In genomic region chr1:64242895-64243756, GRCh38 we compare ENCODE assay signal across 8 cellular contexts. TPM values are rescaled to one million over a fixed set of nuclear protein-coding genes. Genes with fewer than 3 reads are reported as not detected.
DNase-seq lines count a peak whose midpoint lies in the region; ATAC-seq and TF ChIP-seq lines count a peak whose summit lies in the region.

No MANE protein-coding gene starts in this region.

- no peaks in the 10 kb centered on the region for H3K36me3 Mint-ChIP-seq in CD4-positive, alpha-beta memory T cell
- no peaks in the 10 kb centered on the region for H3K36me3 Mint-ChIP-seq in central memory CD8-positive, alpha-beta T cell (ENCODE audit: insufficient read depth)
- no peaks in the 10 kb centered on the region for H3K36me3 Mint-ChIP-seq in memory B cell

- H3K9me3 Mint-ChIP-seq in CD4-positive, alpha-beta memory T cell: no peaks in the 10 kb centered on the region
- H3K9me3 Mint-ChIP-seq in central memory CD8-positive, alpha-beta T cell: no peaks in the 10 kb centered on the region
- peaks cover 1% of the 10 kb centered on the region for H3K9me3 Mint-ChIP-seq in memory B cell

- no peak overlapping the region for H3K4me3 ChIP-seq in CD4-positive, alpha-beta memory T cell (ENCODE audit: low read length in 2 of 2)

- intact Hi-C loops in CD4-positive, alpha-beta memory T cell (cut with micrococcal nuclease): loop anchor here (1.0 kb wide), 2 partner anchors 627 to 665 kb away; no protein-coding TSS in a partner anchor
- intact Hi-C loops in posterior cingulate gyrus (cut with DNase I): loop anchor here (2.0 to 5.0 kb wide), 5 partner anchors 86 to 571 kb away; no protein-coding TSS in a partner anchor

- POLR2A ChIA-PET in CD4-positive, alpha-beta memory T cell (lab: Charles Lee; ENCODE audit: partially characterized antibody): interaction anchor here (1.3 kb wide), 1 partner anchor 649 kb away, joined by 3 read pairs; the partner anchor contains the start of gene PGM1
- POLR2A ChIA-PET in HEK293T (lab: Yijun Ruan, JAX): no interaction called here

- no peak overlapping the region for H3K27ac ChIP-seq in CD4-positive, alpha-beta memory T cell (ENCODE audit: low read depth, low read length)

- H3K27ac Mint-ChIP-seq in CD4-positive, alpha-beta memory T cell: peak overlapping the region in 2 of 7 donors; percentile 19 to 31
- no peak overlapping the region for H3K27ac Mint-ChIP-seq in central memory CD8-positive, alpha-beta T cell (ENCODE audit: low read depth)
- no peak overlapping the region for H3K27ac Mint-ChIP-seq in memory B cell

- H3K4me1 Mint-ChIP-seq in CD4-positive, alpha-beta memory T cell: peaks cover 12 to 31% (median 15%) of the 10 kb centered on the region in 4 donors
- peaks cover 11% of the 10 kb centered on the region for H3K4me1 Mint-ChIP-seq in central memory CD8-positive, alpha-beta T cell
- peaks cover 8% of the 10 kb centered on the region for H3K4me1 Mint-ChIP-seq in memory B cell

- H3K4me3 Mint-ChIP-seq in CD4-positive, alpha-beta memory T cell: peak overlapping the region; percentile 1 to 87 (median 63)
- H3K4me3 Mint-ChIP-seq in central memory CD8-positive, alpha-beta T cell: peak overlapping the region; percentile 5
- peak overlapping the region; percentile 61 for H3K4me3 Mint-ChIP-seq in memory B cell

- H3K27me3 ChIP-seq in CD4-positive, alpha-beta memory T cell (ENCODE audit: insufficient read depth, low read length): no peaks in the 10 kb centered on the region

- peaks cover 22% of the 10 kb centered on the region for H3K4me1 ChIP-seq in CD4-positive, alpha-beta memory T cell (ENCODE audit: insufficient read depth, low read length)

- no peaks in the 10 kb centered on the region for H3K9me3 ChIP-seq in CD4-positive, alpha-beta memory T cell (ENCODE audit: control insufficient read depth in 1 of 2, low read length in 2 of 2)

- CTCF ChIA-PET in CD4-positive, alpha-beta memory T cell (lab: Charles Lee; ENCODE audit: partially characterized antibody): interaction anchor here (0.9 to 5.4 kb wide), 12 partner anchors 12 to 687 kb away, joined by 3 to 51 read pairs (median 5); no protein-coding TSS in a partner anchor
- CTCF ChIA-PET in HEK293T (lab: Yijun Ruan, JAX): interaction anchor here (0.7 to 4.0 kb wide), 6 partner anchors 14 to 719 kb away, joined by 3 to 18 read pairs (median 3); no protein-coding TSS in a partner anchor

- peak in 4 of 5 donors; percentile 12 to 34 (median 21) for DNase-seq in CD4-positive, alpha-beta memory T cell
- DNase-seq in H4 (ENCODE audit: low spot score): peak; percentile 71
- DNase-seq in NCI-H82 (lab: John Stamatoyannopoulos, UW): peak; percentile 79
- DNase-seq in central memory CD8-positive, alpha-beta T cell (ENCODE audit: low spot score in 2 of 2): no peak
- no peak for DNase-seq in memory B cell (ENCODE audit: low spot score in 2 of 2)
- DNase-seq in HEK293T (ENCODE audit: extremely low spot score): no peak
- DNase-seq in posterior cingulate gyrus: no peak

- no peak for ATAC-seq in central memory CD8-positive, alpha-beta T cell (replicated peaks; ENCODE audit: extremely low read depth, poor library complexity, severe bottlenecking)
- ATAC-seq in memory B cell (ENCODE audit: low read depth): peak; percentile 61
- ATAC-seq in HG03457 (IDR thresholded peaks at IDR 0.05; ENCODE audit: unreplicated experiment): no peak

- peaks cover 6 to 13% of the 10 kb centered on the region in 2 donors for H3K27me3 Mint-ChIP-seq in CD4-positive, alpha-beta memory T cell
- H3K27me3 Mint-ChIP-seq in central memory CD8-positive, alpha-beta T cell: peaks cover 15% of the 10 kb centered on the region
- peaks cover 11% of the 10 kb centered on the region for H3K27me3 Mint-ChIP-seq in memory B cell

- H3K36me3 ChIP-seq in CD4-positive, alpha-beta memory T cell (ENCODE audit: insufficient read depth, low read length): no peaks in the 10 kb centered on the region

TF ChIP-seq in HEK293T, 16 proteins besides CTCF, POLR2A, EP300 and RAD21:
- TF ChIP-seq ELF4 (IDR thresholded peaks at IDR 0.05): no peak
- no peak for TF ChIP-seq FOXA1 (IDR thresholded peaks at IDR 0.05)
- no peak for TF ChIP-seq HDGF (IDR thresholded peaks at IDR 0.05; ENCODE audit: borderline replicate concordance)
- no peak for TF ChIP-seq NFRKB (IDR thresholded peaks at IDR 0.05)
- TF ChIP-seq LEF1 (IDR thresholded peaks at IDR 0.05; ENCODE audit: borderline replicate concordance): no peak
- no peak for TF ChIP-seq FOXK2 (IDR thresholded peaks at IDR 0.05)
- no peak for TF ChIP-seq CTBP1 (IDR thresholded peaks at IDR 0.05; ENCODE audit: borderline replicate concordance)
- TF ChIP-seq L3MBTL2 (conservative IDR thresholded peaks at IDR 0.05): no peak
- TF ChIP-seq FOXM1 (IDR thresholded peaks at IDR 0.05; ENCODE audit: borderline replicate concordance): no peak
- TF ChIP-seq BHLHE40 (IDR thresholded peaks at IDR 0.05; ENCODE audit: borderline replicate concordance): no peak
- no peak for TF ChIP-seq SP1 (IDR thresholded peaks at IDR 0.05)
- no peak for TF ChIP-seq PKNOX1 (IDR thresholded peaks at IDR 0.05)
- no peak for TF ChIP-seq ARNT (IDR thresholded peaks at IDR 0.05)
- TF ChIP-seq TARDBP (IDR thresholded peaks at IDR 0.05): no peak
- no peak for TF ChIP-seq ZNF384 (IDR thresholded peaks at IDR 0.05)
- no peak for TF ChIP-seq SUZ12 (IDR thresholded peaks at IDR 0.05)

RNA-seq across cellular contexts. Expression of gene UBE2U, which starts 39.7 kb away (rescaled TPM):
- not detected for total RNA-seq in CD4-positive, alpha-beta memory T cell
- not detected for polyA plus RNA-seq in CD4-positive, alpha-beta memory T cell
- 0.17 TPM in 1 of 2 replicates, not detected in the other for total RNA-seq in H4 (2014; rRNA removed; shearing (Covaris generic))

Comparison
In these comparisons a context has a peak if more than half of its experiments do, and no peak if none do; other contexts are left out.
1. DNase-seq: peak in CD4-positive, alpha-beta memory T cell (4 of 5), H4 (single experiment) and NCI-H82 (single experiment); none in central memory CD8-positive, alpha-beta T cell (0 of 2), memory B cell (0 of 2), HEK293T (single experiment) and posterior cingulate gyrus (0 of 10).
2. H3K4me3 Mint-ChIP-seq: peak in every context shown above with its lines; median percentile 63 in CD4-positive, alpha-beta memory T cell; 61 in memory B cell; 5 in central memory CD8-positive, alpha-beta T cell.